In genomic region chr11:11844272-11844671, GRCh38 we compare ENCODE assay signal across 11 cellular contexts. TPM values are rescaled to one million over a fixed set of nuclear protein-coding genes. Genes with fewer than 3 reads are reported as not detected.
DNase-seq lines count a peak whose midpoint lies in the region; ATAC-seq and TF ChIP-seq lines count a peak whose summit lies in the region.
"Had no signal": no experiment of that assay in that cellular context is flagged by ENCODE, and none has a peak within 500 bp of the region (broad histone marks: within the 10 kb centered on the region; RNA-seq: fewer than 3 reads in every experiment).

No MANE protein-coding gene starts in this region.

- H3K27ac ChIP-seq in heart left ventricle (peak overlapping the region in 11 of 12 donors; percentile 87 to 99 (median 97)), body of pancreas (peak overlapping the region in 3 of 4 donors; percentile 96 to 98 (median 96)), mesenchymal stem cell (ENCODE audit: low read length, poor library complexity, severe bottlenecking) (no peak overlapping the region), upper lobe of right lung (peak overlapping the region; percentile 98)

- peaks cover 2% of the 10 kb centered on the region for H3K79me1 ChIP-seq in mesenchymal stem cell (replicated peaks; ENCODE audit: low read length, poor library complexity, severe bottlenecking)

- H3K4me3 ChIP-seq in heart left ventricle (peak overlapping the region in 9 of 12 donors; percentile 69 to 85 (median 77)), body of pancreas (no peak overlapping the region), mesenchymal stem cell (ENCODE audit: insufficient read depth in 1 of 2, low read depth in 1 of 2, low read length in 2 of 2) (peak overlapping the region in 1 of 2 experiments; percentile 93), upper lobe of right lung (peak overlapping the region; percentile 79)

- no peak overlapping the region for H3K23ac ChIP-seq in mesenchymal stem cell (ENCODE audit: low read length in 2 of 2)

- no peak for ATAC-seq in heart left ventricle
- ATAC-seq in left ventricle myocardium superior, result no peak
- ATAC-seq in body of pancreas, result no peak
- ATAC-seq in upper lobe of right lung, result no peak
- ATAC-seq in HG02763 (IDR thresholded peaks at IDR 0.05; ENCODE audit: unreplicated experiment), result no peak
- ATAC-seq in GM21381 (IDR thresholded peaks at IDR 0.05; ENCODE audit: unreplicated experiment), result no peak

- DNase-seq in heart left ventricle, result no peak
- DNase-seq in left ventricle myocardium superior, result no peak
- no peak for DNase-seq in body of pancreas
- no peak for DNase-seq in mesenchymal stem cell
- DNase-seq in upper lobe of right lung, result no peak
- no peak for DNase-seq in NCI-H2029 (lab: John Stamatoyannopoulos, UW)
- DNase-seq: activated CD4-positive, alpha-beta T cell treated with anti-CD3 and anti-CD28 coated beads, Interleukin-2, amount 50 U/mL, for 4 hours; HFFc6; mesendoderm had no signal

- peak overlapping the region; percentile 98 for H3K9ac ChIP-seq in mesenchymal stem cell (ENCODE audit: low read length)

- 36 to 55% (median 39%) methylated on average over 1 of the region's 1 CpG for WGBS in heart left ventricle, 4 donors
- 21% methylated on average over 1 of the region's 1 CpG for WGBS in body of pancreas, 2 donors
- no CpG with 5 or more reads among the region's 1 CpG for WGBS in mesenchymal stem cell

- no peaks in the 10 kb centered on the region for H3K36me3 ChIP-seq in heart left ventricle
- H3K36me3 ChIP-seq in body of pancreas (replicated peaks in 1 of 2; ENCODE audit: insufficient read depth in 1 of 2, low read depth in 2 of 2), result no peaks in the 10 kb centered on the region
- H3K36me3 ChIP-seq in mesenchymal stem cell (ENCODE audit: control insufficient read depth in 1 of 2, insufficient read depth in 2 of 2, low read depth in 1 of 2, low read length in 2 of 2), result no peaks in the 10 kb centered on the region
- no peaks in the 10 kb centered on the region for H3K36me3 ChIP-seq in upper lobe of right lung

- peak overlapping the region; percentile 21 for H3K4me2 ChIP-seq in mesenchymal stem cell (ENCODE audit: low read length, poor library complexity, severe bottlenecking)

- H2BK15ac ChIP-seq in mesenchymal stem cell (ENCODE audit: low read depth, poor library complexity, severe bottlenecking), result no peak overlapping the region

- H3K27me3 ChIP-seq in heart left ventricle (no peaks in the 10 kb centered on the region), body of pancreas (no peaks in the 10 kb centered on the region), mesenchymal stem cell (ENCODE audit: control insufficient read depth in 1 of 2, insufficient read depth in 1 of 2, low read length in 2 of 2) (no peaks in the 10 kb centered on the region), upper lobe of right lung (no peaks in the 10 kb centered on the region)

- TF ChIP-seq CTCF in heart left ventricle (IDR thresholded peaks at IDR 0.05) (no peak), body of pancreas (IDR thresholded peaks at IDR 0.05) (no peak), upper lobe of right lung (IDR thresholded peaks at IDR 0.05) (no peak)

- TF ChIP-seq POLR2A in heart left ventricle (IDR thresholded peaks at IDR 0.05) (no peak), body of pancreas (IDR thresholded peaks at IDR 0.05) (no peak)

- no peak overlapping the region for H2BK120ac ChIP-seq in mesenchymal stem cell (ENCODE audit: low read depth, low read length)

- no peak overlapping the region for H2AK5ac ChIP-seq in mesenchymal stem cell (ENCODE audit: low read length, severe bottlenecking)

- H3K14ac ChIP-seq in mesenchymal stem cell (ENCODE audit: low read length in 2 of 2), result no peak overlapping the region

- H2BK12ac ChIP-seq in mesenchymal stem cell (ENCODE audit: low read length in 2 of 2), result no peak overlapping the region

- H3K9me3 ChIP-seq in heart left ventricle, result no peaks in the 10 kb centered on the region
- H3K9me3 ChIP-seq in body of pancreas, result no peaks in the 10 kb centered on the region
- no peaks in the 10 kb centered on the region for H3K9me3 ChIP-seq in mesenchymal stem cell (ENCODE audit: control insufficient read depth, low read length)
- H3K9me3 ChIP-seq in upper lobe of right lung, result no peaks in the 10 kb centered on the region

- no peak overlapping the region for H3K4ac ChIP-seq in mesenchymal stem cell (ENCODE audit: low read depth in 1 of 2, low read length in 2 of 2)

- peaks cover 0 to 74% (median 60%) of the 10 kb centered on the region in 12 donors for H3K4me1 ChIP-seq in heart left ventricle
- H3K4me1 ChIP-seq in body of pancreas, result peaks cover 60% of the 10 kb centered on the region
- peaks cover 5% of the 10 kb centered on the region for H3K4me1 ChIP-seq in mesenchymal stem cell (ENCODE audit: control insufficient read depth, insufficient read depth, low read depth, low read length)
- peaks cover 54% of the 10 kb centered on the region for H3K4me1 ChIP-seq in upper lobe of right lung

- H2BK5ac ChIP-seq in mesenchymal stem cell (ENCODE audit: low read depth, low read length, poor library complexity, severe bottlenecking), result no peak overlapping the region

- no peak overlapping the region for H2AFZ ChIP-seq in mesenchymal stem cell (ENCODE audit: low read depth, low read length)

- no peak overlapping the region for H4K8ac ChIP-seq in mesenchymal stem cell (ENCODE audit: low read length)

- H4K91ac ChIP-seq in mesenchymal stem cell (ENCODE audit: low read length), result no peak overlapping the region

- intact Hi-C loops in heart left ventricle (cut with DNase I) (loop anchor here in 6 of 10 donors (5.0 to 10.0 kb wide), 5 partner anchors 43 to 1039 kb away; partner anchors contain the start of genes EIF4G2 (in 1 of the 6) and ZBED5 (in 1 of the 6)), left ventricle myocardium superior (cut with micrococcal nuclease) (no loop called here), body of pancreas (cut with DNase I) (no loop called here), upper lobe of right lung (cut with DNase I) (no loop called here)

- no peak overlapping the region for H3K18ac ChIP-seq in mesenchymal stem cell (ENCODE audit: low read depth in 1 of 2, low read length in 2 of 2)

RNA-seq across cellular contexts. Expression of gene USP47, which starts 2.5 kb away (rescaled TPM):
- 10 to 100 TPM; 42.3 to 89.6 (median 54.3) TPM for total RNA-seq in heart left ventricle
- 10 to 100 TPM; 26.2 to 65.2 TPM for polyA plus RNA-seq in heart left ventricle
- total RNA-seq in left ventricle myocardium superior, result 51.5 TPM
- total RNA-seq in body of pancreas, result 10 to 100 TPM; 51.1 to 63.3 TPM
- 31.2 TPM for polyA plus RNA-seq in mesenchymal stem cell (2013, experiment 1 of 2)
- polyA plus RNA-seq in mesenchymal stem cell (2013, experiment 2 of 2), result 30.0 TPM
- total RNA-seq in upper lobe of right lung, result 48.1 TPM

Comparison
In these comparisons a context has a peak if more than half of its experiments do, and no peak if none do; other contexts are left out.
1. intact Hi-C loops: an anchor here in heart left ventricle (5.0 to 10.0 kb wide); none called in left ventricle myocardium superior, body of pancreas and upper lobe of right lung.
2. H3K4me3 ChIP-seq: peak in heart left ventricle (9 of 12) and upper lobe of right lung (single experiment); none in body of pancreas (0 of 2).